8 cellular contexts compared by ENCODE assay signal in the genomic region with DNA sequence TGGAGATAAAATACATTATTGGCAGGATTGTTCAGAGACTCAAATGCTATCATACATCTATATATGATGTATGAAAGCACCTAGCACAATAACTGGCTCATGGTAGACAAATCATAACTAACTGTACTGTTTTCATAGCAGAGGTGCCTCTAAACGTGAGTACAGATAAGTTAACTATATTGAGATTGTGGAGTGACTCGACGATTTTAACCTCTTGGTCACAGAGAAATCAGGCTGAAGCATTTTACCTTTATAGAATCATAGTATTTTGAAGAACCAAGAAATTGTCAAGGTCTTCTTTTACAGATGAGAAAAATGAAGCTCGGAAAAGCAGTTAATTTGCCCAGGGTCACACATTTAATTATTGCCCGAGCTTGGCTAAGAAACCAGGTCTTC. TPM values are rescaled to one million over a fixed set of nuclear protein-coding genes. Genes with fewer than 3 reads are reported as not detected.
A peak's percentile ranks its signal among the peaks of the same experiment; 100 is the strongest.
DNase-seq lines count a peak whose midpoint lies in the region; ATAC-seq and TF ChIP-seq lines count a peak whose summit lies in the region.

No MANE protein-coding gene starts in this region.

- H3K27me3 ChIP-seq in DOHH2 (ENCODE audit: control insufficient read depth, low read length) (no peaks in the 10 kb centered on the region), OCI-LY1 (ENCODE audit: insufficient read depth, low read length) (no peaks in the 10 kb centered on the region), endodermal cell (ENCODE audit: control insufficient read depth, insufficient read depth, low read length, poor library complexity, severe bottlenecking) (no peaks in the 10 kb centered on the region)

- ATAC-seq in mucosa of descending colon: no peak

- peak overlapping the region; percentile 75 for H3K4me3 Mint-ChIP-seq in endodermal cell
- H3K4me3 Mint-ChIP-seq in progenitor cell of endocrine pancreas (ENCODE audit: low read depth): peak overlapping the region; percentile 82

- H3K4me1 Mint-ChIP-seq in endodermal cell (peaks cover 18% of the 10 kb centered on the region), progenitor cell of endocrine pancreas (ENCODE audit: low read depth) (peaks cover 13% of the 10 kb centered on the region)

- H3K79me2 ChIP-seq in DOHH2 (ENCODE audit: control insufficient read depth, low read length) (peaks cover 25% of the 10 kb centered on the region), OCI-LY1 (ENCODE audit: insufficient read depth, low read length) (0 out of 2 replicates have a peak, but pooled peaks cover 11% of the 10 kb centered on the region)

- H3K4me1 ChIP-seq in DOHH2 (ENCODE audit: control insufficient read depth, low read length): peaks cover 21% of the 10 kb centered on the region
- peaks cover 15% of the 10 kb centered on the region for H3K4me1 ChIP-seq in OCI-LY1 (ENCODE audit: insufficient read depth, low read length, severe bottlenecking)
- H3K4me1 ChIP-seq in endodermal cell (ENCODE audit: control insufficient read depth, insufficient read depth, low read length): no peaks in the 10 kb centered on the region
- peaks cover 5% of the 10 kb centered on the region for H3K4me1 ChIP-seq in mucosa of descending colon (ENCODE audit: low read depth)

- H3K36me3 Mint-ChIP-seq in endodermal cell (ENCODE audit: low read depth) (peaks cover 6% of the 10 kb centered on the region), progenitor cell of endocrine pancreas (ENCODE audit: insufficient read depth) (no peaks in the 10 kb centered on the region)

- peaks cover 20% of the 10 kb centered on the region for H3K36me3 ChIP-seq in DOHH2 (ENCODE audit: control insufficient read depth, low read length)
- H3K36me3 ChIP-seq in OCI-LY1 (ENCODE audit: insufficient read depth, low read length): peaks cover 13% of the 10 kb centered on the region; the same call in 1 of the 2 replicates
- peaks cover 16% of the 10 kb centered on the region for H3K36me3 ChIP-seq in endodermal cell (ENCODE audit: control insufficient read depth, insufficient read depth, low read length)
- no peaks in the 10 kb centered on the region for H3K36me3 ChIP-seq in mucosa of descending colon (ENCODE audit: low read depth)

- no peak overlapping the region for H3K27ac ChIP-seq in DOHH2 (ENCODE audit: low read depth, low read length)
- peak overlapping the region; percentile 42 for H3K27ac ChIP-seq in OCI-LY1 (ENCODE audit: low read depth, low read length, poor library complexity, severe bottlenecking)
- H3K27ac ChIP-seq in endodermal cell (ENCODE audit: low read depth, low read length): no peak overlapping the region

- no peaks in the 10 kb centered on the region for H3K9me3 ChIP-seq in DOHH2 (ENCODE audit: control insufficient read depth, insufficient read depth, low read length)
- no peaks in the 10 kb centered on the region for H3K9me3 ChIP-seq in OCI-LY1 (ENCODE audit: low read length)
- H3K9me3 ChIP-seq in endodermal cell (ENCODE audit: control insufficient read depth, low read length): no peaks in the 10 kb centered on the region
- no peaks in the 10 kb centered on the region for H3K9me3 ChIP-seq in mucosa of descending colon

- H3K4me3 ChIP-seq in DOHH2 (ENCODE audit: low read length) (peak overlapping the region; percentile 90), OCI-LY1 (ENCODE audit: low read depth, low read length, poor library complexity, severe bottlenecking) (peak overlapping the region; percentile 74), endodermal cell (ENCODE audit: low read length) (peak overlapping the region; percentile 92), mucosa of descending colon (no peak overlapping the region)

- H4K20me1 ChIP-seq in DOHH2 (ENCODE audit: control insufficient read depth, insufficient read depth, low read depth, low read length) (no peaks in the 10 kb centered on the region), OCI-LY1 (ENCODE audit: insufficient read depth, low read length) (no peaks in the 10 kb centered on the region)

- H3K27me3 Mint-ChIP-seq in endodermal cell (ENCODE audit: insufficient read depth) (no peaks in the 10 kb centered on the region), progenitor cell of endocrine pancreas (no peaks in the 10 kb centered on the region)

- DNase-seq in endodermal cell: no peak
- DNase-seq in progenitor cell of endocrine pancreas (ENCODE audit: low spot score, unreplicated experiment): no peak
- DNase-seq in islet precursor cell: no peak
- no peak for DNase-seq in NCI-H2171 treated with DMSO at 0.1 percent for 48 hours (lab: John Stamatoyannopoulos, UW)
- DNase-seq in mucosa of descending colon: no peak
- no peak for DNase-seq in NCI-H1436 treated with DMSO at 0.1 percent for 48 hours (lab: John Stamatoyannopoulos, UW)

- H3K4me2 ChIP-seq in DOHH2 (ENCODE audit: low read length): peak overlapping the region; percentile 74
- peak overlapping the region; percentile 94 for H3K4me2 ChIP-seq in OCI-LY1 (ENCODE audit: low read length)

- H2AFZ ChIP-seq in OCI-LY1 (ENCODE audit: low read length): 0 out of 2 replicates have a peak overlapping the region, but pooled peaks have one; percentile 19

- TF ChIP-seq CTCF in DOHH2 (IDR thresholded peaks at IDR 0.05; ENCODE audit: low read depth, low read length, poor library complexity, severe bottlenecking): no peak
- TF ChIP-seq CTCF in OCI-LY1 (IDR thresholded peaks at IDR 0.05; ENCODE audit: low read length): no peak
- TF ChIP-seq CTCF in endodermal cell (conservative IDR thresholded peaks at IDR 0.05): no peak
- no peak for TF ChIP-seq CTCF in progenitor cell of endocrine pancreas (IDR thresholded peaks at IDR 0.05; ENCODE audit: unreplicated experiment)
- TF ChIP-seq CTCF in mucosa of descending colon (IDR thresholded peaks at IDR 0.05): no peak

- H3K9me3 Mint-ChIP-seq in endodermal cell (no peaks in the 10 kb centered on the region), progenitor cell of endocrine pancreas (ENCODE audit: low read depth) (no peaks in the 10 kb centered on the region)

- H3F3A ChIP-seq in DOHH2 (ENCODE audit: control insufficient read depth, insufficient read depth) (peaks cover 19% of the 10 kb centered on the region), OCI-LY1 (ENCODE audit: insufficient read depth, low read length) (no peaks in the 10 kb centered on the region)

- 78 to 81% methylated on average over 2 to 5 of the region's 5 CpGs for WGBS in endodermal cell (ENCODE audit: insufficient coverage in 1 of 2, insufficient read length in 1 of 2), 2 experiments

- intact Hi-C loops in mucosa of descending colon (cut with DNase I, micrococcal nuclease): no loop called here

- H3K9me2 ChIP-seq in DOHH2 (replicated peaks; ENCODE audit: control insufficient read depth, low read length) (no peaks in the 10 kb centered on the region), OCI-LY1 (ENCODE audit: low read depth, low read length) (no peaks in the 10 kb centered on the region)

- H3K9ac ChIP-seq in OCI-LY1 (ENCODE audit: low read length): peak overlapping the region; percentile 96; the same call in 1 of the 2 replicates
- H3K9ac ChIP-seq in endodermal cell (ENCODE audit: extremely low read depth, low read length, poor library complexity, severe bottlenecking): no peak overlapping the region

- H3K27ac Mint-ChIP-seq in endodermal cell: peak overlapping the region; percentile 88
- H3K27ac Mint-ChIP-seq in progenitor cell of endocrine pancreas: no peak overlapping the region

RNA-seq across cellular contexts. Expression of a gene that starts 0.7 kb away (rescaled TPM):
- 100 to 1,000 TPM in 1 of 2 donors, 10 to 100 TPM in 1; 81.7 to 125 TPM for total RNA-seq in endodermal cell
- 57.7 TPM for polyA plus RNA-seq in endodermal cell (2013, experiment 1 of 2)
- 52.7 TPM for polyA plus RNA-seq in endodermal cell (2013, experiment 2 of 2)
- total RNA-seq in progenitor cell of endocrine pancreas: 41.9 and 49.8 TPM in 2 replicates
- 10 to 100 TPM; 53.1 to 77.3 (median 74.3) TPM for total RNA-seq in mucosa of descending colon

RNA-seq across cellular contexts. Expression of a gene that starts 28.3 kb away (rescaled TPM):
- total RNA-seq in endodermal cell (100 to 1,000 TPM; 188 to 362 TPM), progenitor cell of endocrine pancreas (229 and 243 TPM in 2 replicates), mucosa of descending colon (10 to 100 TPM; 50.5 to 86.5 (median 72.8) TPM)
- 183 TPM for polyA plus RNA-seq in endodermal cell (2013, experiment 1 of 2)
- polyA plus RNA-seq in endodermal cell (2013, experiment 2 of 2): 196 TPM
